Comparison of ENCODE assay signal across 7 cellular contexts in genomic region chr22:41919357-41920224, GRCh38. TPM values are rescaled to one million over a fixed set of nuclear protein-coding genes. Genes with fewer than 3 reads are reported as not detected.
DNase-seq lines count a peak whose midpoint lies in the region; ATAC-seq and TF ChIP-seq lines count a peak whose summit lies in the region.

No MANE protein-coding gene starts in this region.

- DNase-seq in Peyer's patch = peak; percentile 76 to 94 (median 94)
- DNase-seq in brain microvascular endothelial cell = peak; percentile 17
- DNase-seq in stimulated activated effector memory CD8-positive, alpha-beta T cell treated with anti-CD3 and anti-CD28 coated beads, Interleukin-12 subunit alpha, Interleukin-12 subunit beta, amount 100 ng/mL, for 72 hours (ENCODE audit: low spot score in 2 of 2) = no peak
- DNase-seq in AML-193 (lab: John Stamatoyannopoulos, UW) = no peak

- in situ Hi-C loops in brain microvascular endothelial cell (cut with HindIII; ENCODE audit: low pct_ligation_motif_present, low sequenced_read_pairs) = no loop called here

- POLR2A ChIA-PET in HEK293 (lab: Yijun Ruan, JAX) = interaction anchor here (1.2 to 3.7 kb wide), 2 partner anchors 10 to 27 kb away, joined by 5 to 13 read pairs; partner anchors contain the start of gene CENPM

- H3K27ac Mint-ChIP-seq in stimulated activated effector memory CD8-positive, alpha-beta T cell treated with anti-CD3 and anti-CD28 coated beads, Interleukin-12 subunit alpha, Interleukin-12 subunit beta, amount 100 ng/mL, for 72 hours = peak overlapping the region; percentile 37

- ATAC-seq in GM18498 (IDR thresholded peaks at IDR 0.05; ENCODE audit: unreplicated experiment) = peak; percentile 43
- ATAC-seq in stimulated activated effector memory CD8-positive, alpha-beta T cell treated with anti-CD3 and anti-CD28 coated beads, Interleukin-12 subunit alpha, Interleukin-12 subunit beta, amount 100 ng/mL, for 72 hours = peak; percentile 51

- H3K4me1 Mint-ChIP-seq in stimulated activated effector memory CD8-positive, alpha-beta T cell treated with anti-CD3 and anti-CD28 coated beads, Interleukin-12 subunit alpha, Interleukin-12 subunit beta, amount 100 ng/mL, for 72 hours = peaks cover 17% of the 10 kb centered on the region

- CTCF ChIA-PET in HEK293 (lab: Yijun Ruan, JAX) = interaction anchor here (0.7 kb wide), 2 partner anchors 206 to 221 kb away, joined by 3 to 4 read pairs; no protein-coding TSS in a partner anchor

- H3K36me3 Mint-ChIP-seq in stimulated activated effector memory CD8-positive, alpha-beta T cell treated with anti-CD3 and anti-CD28 coated beads, Interleukin-12 subunit alpha, Interleukin-12 subunit beta, amount 100 ng/mL, for 72 hours = peaks cover 8% of the 10 kb centered on the region

- H3K4me3 ChIP-seq in HEK293 (ENCODE audit: low read depth, low read length) (no peak overlapping the region), Peyer's patch (peak overlapping the region; percentile 36 to 55 (median 51)), brain microvascular endothelial cell (ENCODE audit: low read depth, low read length) (peak overlapping the region; percentile 49)

- H3K4me1 ChIP-seq in HEK293 (ENCODE audit: control insufficient read depth, insufficient read depth, low read length) (peaks cover 6% of the 10 kb centered on the region), Peyer's patch (peaks cover 2 to 43% (median 24%) of the 10 kb centered on the region in 4 donors)

- no peaks in the 10 kb centered on the region for H3K9me3 ChIP-seq in HEK293 (ENCODE audit: control insufficient read depth, insufficient read depth, low read depth, low read length)
- no peaks in the 10 kb centered on the region for H3K9me3 ChIP-seq in Peyer's patch

- no peak for TF ChIP-seq CTCF in HEK293 (tag by site-specific recombination; IDR thresholded peaks at IDR 0.05)
- TF ChIP-seq CTCF in Peyer's patch (IDR thresholded peaks at IDR 0.05) = no peak
- TF ChIP-seq CTCF in brain microvascular endothelial cell (IDR thresholded peaks at IDR 0.05; ENCODE audit: low read depth, low read length, missing control alignments) = no peak

- no peak for TF ChIP-seq POLR2A in Peyer's patch (IDR thresholded peaks at IDR 0.05)

- H3K9me3 Mint-ChIP-seq in stimulated activated effector memory CD8-positive, alpha-beta T cell treated with anti-CD3 and anti-CD28 coated beads, Interleukin-12 subunit alpha, Interleukin-12 subunit beta, amount 100 ng/mL, for 72 hours = no peaks in the 10 kb centered on the region

- peak overlapping the region; percentile 63 for H3K4me3 Mint-ChIP-seq in stimulated activated effector memory CD8-positive, alpha-beta T cell treated with anti-CD3 and anti-CD28 coated beads, Interleukin-12 subunit alpha, Interleukin-12 subunit beta, amount 100 ng/mL, for 72 hours

- H3K27ac ChIP-seq in HEK293 (ENCODE audit: extremely low read depth, low read depth, low read length) = no peak overlapping the region
- H3K27ac ChIP-seq in Peyer's patch = peak overlapping the region; percentile 20 to 100 (median 51)
- H3K27ac ChIP-seq in brain microvascular endothelial cell = no peak overlapping the region
- H3K27ac ChIP-seq in layer of hippocampus (ENCODE audit: low read depth, low read length) = peak overlapping the region; percentile 46

- H3K27me3 ChIP-seq in Peyer's patch = peaks cover 0 to 13% of the 10 kb centered on the region in 2 donors
- H3K27me3 ChIP-seq in brain microvascular endothelial cell (replicated peaks) = peaks cover 21% of the 10 kb centered on the region
- H3K27me3 ChIP-seq in layer of hippocampus (ENCODE audit: control insufficient read depth, insufficient read depth, low read length) = peaks cover 10% of the 10 kb centered on the region

- H3K36me3 ChIP-seq in HEK293 (ENCODE audit: control insufficient read depth in 2 of 2, insufficient read depth in 1 of 2, low read length in 2 of 2) = no peaks in the 10 kb centered on the region; a peak in 1 of 3 replicates
- no peaks in the 10 kb centered on the region for H3K36me3 ChIP-seq in Peyer's patch
- H3K36me3 ChIP-seq in brain microvascular endothelial cell (replicated peaks) = no peaks in the 10 kb centered on the region

TF ChIP-seq in HEK293, 187 proteins besides CTCF, POLR2A, EP300 and RAD21 (continues in another document):
- peak; percentile 17; the same call in 1 of the 2 replicates for TF ChIP-seq SP2 (tag by site-specific recombination; IDR thresholded peaks at IDR 0.05)
- TF ChIP-seq, protein P1, sequence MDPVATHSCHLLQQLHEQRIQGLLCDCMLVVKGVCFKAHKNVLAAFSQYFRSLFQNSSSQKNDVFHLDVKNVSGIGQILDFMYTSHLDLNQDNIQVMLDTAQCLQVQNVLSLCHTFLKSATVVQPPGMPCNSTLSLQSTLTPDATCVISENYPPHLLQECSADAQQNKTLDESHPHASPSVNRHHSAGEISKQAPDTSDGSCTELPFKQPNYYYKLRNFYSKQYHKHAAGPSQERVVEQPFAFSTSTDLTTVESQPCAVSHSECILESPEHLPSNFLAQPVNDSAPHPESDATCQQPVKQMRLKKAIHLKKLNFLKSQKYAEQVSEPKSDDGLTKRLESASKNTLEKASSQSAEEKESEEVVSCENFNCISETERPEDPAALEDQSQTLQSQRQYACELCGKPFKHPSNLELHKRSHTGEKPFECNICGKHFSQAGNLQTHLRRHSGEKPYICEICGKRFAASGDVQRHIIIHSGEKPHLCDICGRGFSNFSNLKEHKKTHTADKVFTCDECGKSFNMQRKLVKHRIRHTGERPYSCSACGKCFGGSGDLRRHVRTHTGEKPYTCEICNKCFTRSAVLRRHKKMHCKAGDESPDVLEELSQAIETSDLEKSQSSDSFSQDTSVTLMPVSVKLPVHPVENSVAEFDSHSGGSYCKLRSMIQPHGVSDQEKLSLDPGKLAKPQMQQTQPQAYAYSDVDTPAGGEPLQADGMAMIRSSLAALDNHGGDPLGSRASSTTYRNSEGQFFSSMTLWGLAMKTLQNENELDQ (tag by site-specific recombination; IDR thresholded peaks at IDR 0.05; ENCODE audit: low read depth) = no peak
- TF ChIP-seq ZBTB17 (tag by site-specific recombination; IDR thresholded peaks at IDR 0.05) = no peak
- no peak for TF ChIP-seq TSHZ1 (tag by site-specific recombination; IDR thresholded peaks at IDR 0.05; ENCODE audit: borderline replicate concordance)
- TF ChIP-seq ZNF658 (tag by site-specific recombination; IDR thresholded peaks at IDR 0.05) = no peak
- no peak for TF ChIP-seq KLF9 (tag by site-specific recombination; IDR thresholded peaks at IDR 0.05; ENCODE audit: low read depth)
- TF ChIP-seq, protein P2, sequence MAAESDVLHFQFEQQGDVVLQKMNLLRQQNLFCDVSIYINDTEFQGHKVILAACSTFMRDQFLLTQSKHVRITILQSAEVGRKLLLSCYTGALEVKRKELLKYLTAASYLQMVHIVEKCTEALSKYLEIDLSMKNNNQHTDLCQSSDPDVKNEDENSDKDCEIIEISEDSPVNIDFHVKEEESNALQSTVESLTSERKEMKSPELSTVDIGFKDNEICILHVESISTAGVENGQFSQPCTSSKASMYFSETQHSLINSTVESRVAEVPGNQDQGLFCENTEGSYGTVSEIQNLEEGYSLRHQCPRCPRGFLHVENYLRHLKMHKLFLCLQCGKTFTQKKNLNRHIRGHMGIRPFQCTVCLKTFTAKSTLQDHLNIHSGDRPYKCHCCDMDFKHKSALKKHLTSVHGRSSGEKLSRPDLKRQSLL (tag by site-specific recombination; IDR thresholded peaks at IDR 0.05) = peak; percentile 33; the same call in 1 of the 2 replicates
- TF ChIP-seq, protein P3, sequence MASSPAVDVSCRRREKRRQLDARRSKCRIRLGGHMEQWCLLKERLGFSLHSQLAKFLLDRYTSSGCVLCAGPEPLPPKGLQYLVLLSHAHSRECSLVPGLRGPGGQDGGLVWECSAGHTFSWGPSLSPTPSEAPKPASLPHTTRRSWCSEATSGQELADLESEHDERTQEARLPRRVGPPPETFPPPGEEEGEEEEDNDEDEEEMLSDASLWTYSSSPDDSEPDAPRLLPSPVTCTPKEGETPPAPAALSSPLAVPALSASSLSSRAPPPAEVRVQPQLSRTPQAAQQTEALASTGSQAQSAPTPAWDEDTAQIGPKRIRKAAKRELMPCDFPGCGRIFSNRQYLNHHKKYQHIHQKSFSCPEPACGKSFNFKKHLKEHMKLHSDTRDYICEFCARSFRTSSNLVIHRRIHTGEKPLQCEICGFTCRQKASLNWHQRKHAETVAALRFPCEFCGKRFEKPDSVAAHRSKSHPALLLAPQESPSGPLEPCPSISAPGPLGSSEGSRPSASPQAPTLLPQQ (tag by site-specific recombination; IDR thresholded peaks at IDR 0.05) = 0 out of 2 replicates have a peak, but pooled peaks have one; percentile 34
- TF ChIP-seq ZNF223 (tag by site-specific recombination; IDR thresholded peaks at IDR 0.05) = no peak

RNA-seq across cellular contexts. Expression of gene SHISA8, which starts 4.7 kb away (rescaled TPM):
- not detected for total RNA-seq in Peyer's patch

RNA-seq across cellular contexts. Expression of gene TNFRSF13C, which starts 7.0 kb away (rescaled TPM):
- 10 to 100 TPM in 1 of 4 donors, 1 to 10 TPM in 2, under 1 TPM in 1; 0.35 to 52.8 (median 3.2) TPM for total RNA-seq in Peyer's patch

RNA-seq across cellular contexts. Expression of gene CENPM, which starts 27.4 kb away (rescaled TPM):
- total RNA-seq in Peyer's patch = 10 to 100 TPM; 14.2 to 71.0 (median 17.8) TPM

RNA-seq across cellular contexts. Expression of gene SEPTIN3, which starts 49.7 kb away (rescaled TPM):
- total RNA-seq in Peyer's patch = not detected

Comparison
In these comparisons a context has a peak if more than half of its experiments do, and no peak if none do; other contexts are left out.
1. H3K27ac ChIP-seq: peak in Peyer's patch (4 of 4) and layer of hippocampus (single experiment); none in HEK293 (single experiment) and brain microvascular endothelial cell (single experiment).
2. DNase-seq: peak in Peyer's patch (3 of 3) and brain microvascular endothelial cell (single experiment); none in stimulated activated effector memory CD8-positive, alpha-beta T cell treated with anti-CD3 and anti-CD28 coated beads, Interleukin-12 subunit alpha, Interleukin-12 subunit beta, amount 100 ng/mL, for 72 hours (0 of 2) and AML-193 (0 of 2).